9 cellular contexts compared by ENCODE assay signal in genomic region chr5:172939045-172939444, GRCh38. TPM values are rescaled to one million over a fixed set of nuclear protein-coding genes. Genes with fewer than 3 reads are reported as not detected.
A peak's percentile ranks its signal among the peaks of the same experiment; 100 is the strongest.
DNase-seq lines count a peak whose midpoint lies in the region; ATAC-seq, FAIRE-seq and TF ChIP-seq lines count a peak whose summit lies in the region.
"Had no signal": no experiment of that assay in that cellular context is flagged by ENCODE, and none has a peak within 500 bp of the region (broad histone marks: within the 10 kb centered on the region; RNA-seq: fewer than 3 reads in every experiment).

No MANE protein-coding gene starts in this region.

- H3K9ac ChIP-seq in HUES48 (ENCODE audit: low read depth, low read length) (no peak overlapping the region), kidney (ENCODE audit: low read length in 2 of 2) (no peak overlapping the region)

- intact Hi-C loops in kidney (cut with DNase I) = no loop called here

- no peak overlapping the region for H3K4me3 ChIP-seq in HUES48 (ENCODE audit: low read depth, low read length)
- H3K4me3 ChIP-seq in kidney (ENCODE audit: low read length in 2 of 2) = no peak overlapping the region

- TF ChIP-seq CTCF in VCaP (conservative IDR thresholded peaks at IDR 0.05) (peak; percentile 49), kidney (IDR thresholded peaks at IDR 0.05; ENCODE audit: borderline replicate concordance, extremely low read depth, insufficient read depth) (no peak)

- H3K4me1 ChIP-seq in HUES48 (ENCODE audit: control insufficient read depth, insufficient read depth, low read length) = peaks cover 18% of the 10 kb centered on the region
- H3K4me1 ChIP-seq in kidney (ENCODE audit: control insufficient read depth in 1 of 2, insufficient read depth in 1 of 2, low read depth in 1 of 2, low read length in 2 of 2) = peaks cover 0 to 4% of the 10 kb centered on the region in 2 donors

- H3K27me3 ChIP-seq in HUES48 (ENCODE audit: control insufficient read depth, insufficient read depth, low read length) = no peaks in the 10 kb centered on the region
- H3K27me3 ChIP-seq: neutrophil had no signal

- no peak for ATAC-seq in GM19463 (IDR thresholded peaks at IDR 0.05; ENCODE audit: unreplicated experiment)
- no peak for ATAC-seq in GM18909 (IDR thresholded peaks at IDR 0.05; ENCODE audit: poor library complexity, unreplicated experiment)

- H3K9me3 ChIP-seq in HUES48 (ENCODE audit: control insufficient read depth, insufficient read depth, low read length) (no peaks in the 10 kb centered on the region), kidney (ENCODE audit: control insufficient read depth in 1 of 2, low read length in 2 of 2) (no peaks in the 10 kb centered on the region)
- H3K9me3 ChIP-seq: neutrophil had no signal

- H3K27ac ChIP-seq in HUES48 (ENCODE audit: low read depth, low read length) (peak overlapping the region; percentile 28), VCaP (no peak overlapping the region), kidney (ENCODE audit: low read depth in 2 of 2, low read length in 2 of 2) (no peak overlapping the region)
- H3K27ac ChIP-seq: neutrophil had no signal

- peaks cover 48% of the 10 kb centered on the region for H3K36me3 ChIP-seq in HUES48 (ENCODE audit: control insufficient read depth, insufficient read depth, low read length)
- peaks cover 21 to 25% of the 10 kb centered on the region in 2 donors for H3K36me3 ChIP-seq in kidney (ENCODE audit: control insufficient read depth in 1 of 2, insufficient read depth in 2 of 2, low read length in 2 of 2)

- FAIRE-seq in kidney (lab: Jason Lieb, UNC) = no peak

- DNase-seq in D341Med (ENCODE audit: low spot score) = peak; percentile 59
- peak; percentile 38 for DNase-seq in kidney
- no peak for DNase-seq in GM19240 (ENCODE audit: insufficient read length, low spot score)
- DNase-seq in cerebellar nuclear complex (lab: John Stamatoyannopoulos, UW) = no peak

RNA-seq across cellular contexts. Expression of gene RPL26L1, which starts 20.2 kb away (rescaled TPM):
- 30.9 TPM for total RNA-seq in kidney
- 80.7 TPM for polyA plus RNA-seq in kidney (ENCODE audit: insufficient read depth, low read depth, low replicate concordance)

RNA-seq across cellular contexts. Expression of gene ATP6V0E1, which starts 44.5 kb away (rescaled TPM):
- 352 TPM for total RNA-seq in kidney
- 804 TPM for polyA plus RNA-seq in kidney (ENCODE audit: insufficient read depth, low read depth, low replicate concordance)

Comparison
In these comparisons a context has a peak if more than half of its experiments do, and no peak if none do; other contexts are left out.
1. DNase-seq: peak in D341Med (single experiment) and kidney (single experiment); none in GM19240 (single experiment) and cerebellar nuclear complex (0 of 2).